ENCODE assay signal across 7 cellular contexts in the genomic region with DNA sequence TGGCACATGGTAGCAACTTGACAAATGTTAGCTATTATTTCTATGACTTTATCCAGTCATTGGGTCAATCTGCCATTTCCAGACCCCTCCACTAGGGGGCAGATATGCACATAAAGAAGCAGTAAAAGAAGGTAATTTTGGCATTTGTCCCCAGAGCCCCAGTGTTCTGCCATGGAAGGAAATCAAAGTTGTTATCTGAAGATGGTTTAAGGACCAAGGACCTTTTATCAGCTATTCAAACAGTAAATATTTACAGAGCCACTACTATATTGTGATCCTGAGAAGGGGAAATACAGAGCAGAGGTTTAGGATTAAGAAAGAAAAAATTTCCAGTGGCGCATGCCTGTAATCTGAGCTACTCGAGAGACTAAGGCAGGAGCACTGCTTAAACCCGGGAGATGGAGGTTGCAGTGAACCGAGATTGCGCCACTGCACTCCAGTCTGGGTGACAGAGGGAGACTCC. TPM values are rescaled to one million over a fixed set of nuclear protein-coding genes. Genes with fewer than 3 reads are reported as not detected.
DNase-seq lines count a peak whose midpoint lies in the region; ATAC-seq, FAIRE-seq and TF ChIP-seq lines count a peak whose summit lies in the region.

No MANE protein-coding gene starts in this region.

- no peaks in the 10 kb centered on the region for H3K27me3 ChIP-seq in MG63

- TF ChIP-seq POLR2A in GM12891 (IDR thresholded peaks at IDR 0.05; ENCODE audit: low read depth, low read length), result no peak

- H3K4me3 ChIP-seq in MG63, result no peak overlapping the region

- FAIRE-seq in GM12891 (lab: Jason Lieb, UNC) (peak; percentile 47), frontal cortex (lab: Jason Lieb, UNC) (no peak)

- DNase-seq in GM12891 (ENCODE audit: insufficient read length, low spot score) (no peak), MG63 (peak; percentile 64), SK-MEL-5 (ENCODE audit: low read depth, low spot score) (peak; percentile 84), frontal cortex (ENCODE audit: low spot score in 2 of 2) (peak; percentile 52 to 60), posterior cingulate gyrus (peak in 6 of 10 donors; percentile 64 to 87 (median 74))
- DNase-seq in activated gamma-delta T cell treated with anti-CD3 and anti-CD28 coated beads, Interleukin-2, amount 50 U/mL, for 16 hours (ENCODE audit: low read depth), result peak; percentile 77

- intact Hi-C loops in posterior cingulate gyrus (cut with DNase I), result loop anchor here (5.0 kb wide), 3 partner anchors 43 to 138 kb away; partner anchors contain the start of genes DHRS13 and FAM222B

- in situ Hi-C loops in SK-MEL-5 (cut with HindIII; ENCODE audit: low pct_unique_long_range_greater_than_20kb, low sequenced_read_pairs), result no loop called here

- no peaks in the 10 kb centered on the region for H3K9me3 ChIP-seq in MG63

- no peak for ATAC-seq in GM19455 (IDR thresholded peaks at IDR 0.05; ENCODE audit: unreplicated experiment)

- peaks cover 42% of the 10 kb centered on the region for H3K36me3 ChIP-seq in MG63

TF ChIP-seq in GM12891, 5 proteins besides CTCF, POLR2A, EP300 and RAD21:
- TF ChIP-seq POU2F2 (IDR thresholded peaks at IDR 0.05; ENCODE audit: low read depth, low read length), result no peak
- TF ChIP-seq POLR2AphosphoS5 (IDR thresholded peaks at IDR 0.05; ENCODE audit: low read depth, low read length), result no peak
- TF ChIP-seq SPI1 (IDR thresholded peaks at IDR 0.05; ENCODE audit: low read depth, low read length), result no peak
- no peak for TF ChIP-seq TAF1 (IDR thresholded peaks at IDR 0.05; ENCODE audit: low read depth, low read length)
- no peak for TF ChIP-seq PAX5 (IDR thresholded peaks at IDR 0.05; ENCODE audit: insufficient read depth, low read length, severe bottlenecking)

RNA-seq across cellular contexts. Expression of gene TRAF4, which starts 20.0 kb away (rescaled TPM):
- polyA plus RNA-seq in GM12891 (2012; ENCODE audit: low read depth, missing spikeins), result 99.4 TPM
- total RNA-seq in MG63 (2014; rRNA removed; shearing (Covaris generic); ENCODE audit: low replicate concordance), result 26.1 and 115 TPM in 2 replicates
- 72.8 and 76.2 TPM in 2 replicates for total RNA-seq in SK-MEL-5 (2014; rRNA removed; shearing (Covaris generic))
- polyA plus RNA-seq in SK-MEL-5 (2015; cell fraction: cytosol; rRNA removed), result 85.2 and 104 TPM in 2 replicates
- polyA plus RNA-seq in SK-MEL-5 (2015; cell fraction: nucleus; rRNA removed), result 421 and 497 TPM in 2 replicates
- 60.3 TPM for total RNA-seq in frontal cortex

RNA-seq across cellular contexts. Expression of gene NEK8, which starts 35.2 kb away (rescaled TPM):
- 7.2 TPM for polyA plus RNA-seq in GM12891 (2012; ENCODE audit: low read depth, missing spikeins)
- 0.69 and 4.0 TPM in 2 replicates for total RNA-seq in MG63 (2014; rRNA removed; shearing (Covaris generic); ENCODE audit: low replicate concordance)
- 1.8 and 2.1 TPM in 2 replicates for total RNA-seq in SK-MEL-5 (2014; rRNA removed; shearing (Covaris generic))
- 2.5 and 3.6 TPM in 2 replicates for polyA plus RNA-seq in SK-MEL-5 (2015; cell fraction: cytosol; rRNA removed)
- 13.5 and 18.8 TPM in 2 replicates for polyA plus RNA-seq in SK-MEL-5 (2015; cell fraction: nucleus; rRNA removed)
- total RNA-seq in frontal cortex, result 0.82 TPM

RNA-seq across cellular contexts. Expression of gene TLCD1, which starts 37.8 kb away (rescaled TPM):
- polyA plus RNA-seq in GM12891 (2012; ENCODE audit: low read depth, missing spikeins), result 10.3 TPM
- 6.7 and 26.1 TPM in 2 replicates for total RNA-seq in MG63 (2014; rRNA removed; shearing (Covaris generic); ENCODE audit: low replicate concordance)
- 12.0 and 17.3 TPM in 2 replicates for total RNA-seq in SK-MEL-5 (2014; rRNA removed; shearing (Covaris generic))
- polyA plus RNA-seq in SK-MEL-5 (2015; cell fraction: cytosol; rRNA removed), result 29.7 and 35.3 TPM in 2 replicates
- polyA plus RNA-seq in SK-MEL-5 (2015; cell fraction: nucleus; rRNA removed), result 6.2 and 7.6 TPM in 2 replicates
- total RNA-seq in frontal cortex, result under 0.01 TPM

RNA-seq across cellular contexts. Expression of gene RPL23A, which starts 44.0 kb away (rescaled TPM):
- polyA plus RNA-seq in GM12891 (2012; ENCODE audit: low read depth, missing spikeins), result 3,809 TPM
- 768 and 1,491 TPM in 2 replicates for total RNA-seq in MG63 (2014; rRNA removed; shearing (Covaris generic); ENCODE audit: low replicate concordance)
- total RNA-seq in SK-MEL-5 (2014; rRNA removed; shearing (Covaris generic)), result 965 and 1,109 TPM in 2 replicates
- 260 and 377 TPM in 2 replicates for polyA plus RNA-seq in SK-MEL-5 (2015; cell fraction: cytosol; rRNA removed)
- polyA plus RNA-seq in SK-MEL-5 (2015; cell fraction: nucleus; rRNA removed), result 146 and 154 TPM in 2 replicates
- 436 TPM for total RNA-seq in frontal cortex

RNA-seq across cellular contexts. Expression of gene RAB34, which starts 46.2 kb away (rescaled TPM):
- polyA plus RNA-seq in GM12891 (2012; ENCODE audit: low read depth, missing spikeins), result 5.3 TPM
- total RNA-seq in MG63 (2014; rRNA removed; shearing (Covaris generic); ENCODE audit: low replicate concordance), result 445 and 645 TPM in 2 replicates
- total RNA-seq in SK-MEL-5 (2014; rRNA removed; shearing (Covaris generic)), result 89.9 and 93.4 TPM in 2 replicates
- polyA plus RNA-seq in SK-MEL-5 (2015; cell fraction: cytosol; rRNA removed), result 91.3 and 123 TPM in 2 replicates
- polyA plus RNA-seq in SK-MEL-5 (2015; cell fraction: nucleus; rRNA removed), result 159 and 165 TPM in 2 replicates
- 12.2 TPM for total RNA-seq in frontal cortex
